Comparison of ENCODE assay signal across 14 cellular contexts in the genomic region with DNA sequence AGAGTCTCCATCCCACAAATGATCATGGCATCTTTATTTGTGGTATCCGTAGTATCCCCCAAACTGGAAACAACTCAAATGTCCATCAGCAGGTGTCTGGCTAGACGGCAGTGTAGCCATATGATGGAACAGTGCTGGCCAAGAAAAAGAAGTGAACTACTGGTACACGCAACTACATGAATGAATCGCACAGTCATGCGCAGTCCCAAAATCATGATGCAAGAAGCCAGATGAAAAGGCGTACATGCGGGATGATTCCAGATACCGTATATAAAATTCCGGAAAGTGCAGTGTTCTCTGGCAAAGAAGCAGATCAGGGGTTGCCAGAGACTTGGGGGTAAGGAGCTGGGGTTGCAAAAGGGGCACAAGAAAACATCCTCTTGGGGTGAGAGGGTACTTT.
"Had no signal": no experiment of that assay in that cellular context is flagged by ENCODE, and none has a peak within 500 bp of the region (broad histone marks: within the 10 kb centered on the region; RNA-seq: fewer than 3 reads in every experiment).

No MANE protein-coding gene starts in this region.

- H3K9me3 ChIP-seq: lower lobe of right lung, stomach, tibial nerve had no signal

- DNase-seq: activated CD4-positive, alpha-beta memory T cell treated with anti-CD3 and anti-CD28 coated beads for 36 hours; activated naive CD8-positive, alpha-beta T cell treated with anti-CD3 and anti-CD28 coated beads, Interleukin-2, amount 10 ng/mL, durations not matched to agents 7 days and 5 days; activated T-cell treated with anti-CD3 and anti-CD28 coated beads, Interleukin-2, amount 50 U/mL, for 48 hours; anterior cingulate cortex; cortex of kidney; effector memory CD4-positive, alpha-beta T cell; hippocampal formation; lower lobe of right lung; midbrain; naive thymus-derived CD4-positive, alpha-beta T cell; stomach; T-cell had no signal

- H3K27me3 ChIP-seq: cardiac muscle cell, stomach, tibial nerve had no signal

- H3K27me3 Mint-ChIP-seq: activated CD4-positive, alpha-beta memory T cell treated with anti-CD3 and anti-CD28 coated beads for 36 hours; activated naive CD8-positive, alpha-beta T cell treated with anti-CD3 and anti-CD28 coated beads, Interleukin-2, amount 10 ng/mL, durations not matched to agents 7 days and 5 days; naive thymus-derived CD4-positive, alpha-beta T cell; T-cell had no signal

- H3K9me3 Mint-ChIP-seq: activated CD4-positive, alpha-beta memory T cell treated with anti-CD3 and anti-CD28 coated beads for 36 hours; activated naive CD8-positive, alpha-beta T cell treated with anti-CD3 and anti-CD28 coated beads, Interleukin-2, amount 10 ng/mL, durations not matched to agents 7 days and 5 days; naive thymus-derived CD4-positive, alpha-beta T cell; T-cell had no signal

- H3K36me3 Mint-ChIP-seq: activated CD4-positive, alpha-beta memory T cell treated with anti-CD3 and anti-CD28 coated beads for 36 hours; activated naive CD8-positive, alpha-beta T cell treated with anti-CD3 and anti-CD28 coated beads, Interleukin-2, amount 10 ng/mL, durations not matched to agents 7 days and 5 days; naive thymus-derived CD4-positive, alpha-beta T cell; T-cell had no signal

- H3K27ac Mint-ChIP-seq: activated CD4-positive, alpha-beta memory T cell treated with anti-CD3 and anti-CD28 coated beads for 36 hours; activated naive CD8-positive, alpha-beta T cell treated with anti-CD3 and anti-CD28 coated beads, Interleukin-2, amount 10 ng/mL, durations not matched to agents 7 days and 5 days; naive thymus-derived CD4-positive, alpha-beta T cell; T-cell had no signal

- H3K36me3 ChIP-seq: cardiac muscle cell, lower lobe of right lung, stomach, tibial nerve had no signal

- H3K4me3 Mint-ChIP-seq: activated CD4-positive, alpha-beta memory T cell treated with anti-CD3 and anti-CD28 coated beads for 36 hours; activated naive CD8-positive, alpha-beta T cell treated with anti-CD3 and anti-CD28 coated beads, Interleukin-2, amount 10 ng/mL, durations not matched to agents 7 days and 5 days; naive thymus-derived CD4-positive, alpha-beta T cell; T-cell had no signal

- H3K27ac ChIP-seq: cardiac muscle cell, lower lobe of right lung had no signal

- H3K4me3 ChIP-seq: cardiac muscle cell, lower lobe of right lung, stomach, tibial nerve had no signal
